11 cellular contexts compared by ENCODE assay signal in the genomic region with DNA sequence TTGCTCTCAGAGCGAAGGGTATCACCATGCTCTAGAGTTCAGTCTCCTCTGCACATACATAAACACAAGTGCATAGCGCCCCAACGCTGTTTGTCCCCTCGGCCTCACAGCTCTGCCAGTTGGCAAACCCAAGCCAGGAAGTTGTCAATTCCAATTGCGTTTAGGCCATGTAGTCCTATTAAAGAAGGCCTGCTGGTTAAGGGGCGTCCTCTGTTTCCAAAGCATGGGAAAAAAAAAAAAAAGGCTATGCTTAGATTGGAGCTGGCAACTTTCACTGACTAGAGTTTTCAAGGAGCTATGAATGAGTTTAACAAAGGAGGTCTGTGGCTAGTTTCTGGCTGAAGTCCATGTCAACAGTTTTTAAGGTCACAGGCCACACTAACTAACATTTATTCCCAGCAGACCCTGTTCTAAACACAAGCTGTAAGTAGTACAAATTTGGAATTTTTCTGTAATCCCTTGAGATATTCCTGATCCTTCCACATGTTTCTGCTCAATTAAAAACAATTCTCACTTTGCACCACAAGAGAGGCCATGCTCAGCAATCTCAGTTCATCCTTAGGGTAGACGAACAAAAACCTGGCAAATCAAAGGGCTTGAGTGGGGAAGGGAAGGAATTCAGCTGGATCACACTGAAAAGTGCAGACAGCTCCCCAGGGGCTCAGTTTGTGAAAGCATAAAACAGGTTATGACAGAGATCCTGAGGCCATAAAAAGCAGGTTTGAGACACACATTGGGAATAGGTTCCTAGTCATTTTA.
DNase-seq lines count a peak whose midpoint lies in the region; TF ChIP-seq lines count a peak whose summit lies in the region.
"Had no signal": no experiment of that assay in that cellular context is flagged by ENCODE, and none has a peak within 500 bp of the region (broad histone marks: within the 10 kb centered on the region; RNA-seq: fewer than 3 reads in every experiment).

No MANE protein-coding gene starts in this region.

- H3K9ac ChIP-seq in mesendoderm (ENCODE audit: low read length), result no peak overlapping the region

- H3K36me3 ChIP-seq in mesodermal cell (ENCODE audit: control insufficient read depth, insufficient read depth, low read length), result no peaks in the 10 kb centered on the region
- no peaks in the 10 kb centered on the region for H3K36me3 ChIP-seq in suprapubic skin
- H3K36me3 ChIP-seq in mesendoderm (ENCODE audit: control insufficient read depth, insufficient read depth, low read length), result no peaks in the 10 kb centered on the region

- H2BK120ac ChIP-seq in mesendoderm (ENCODE audit: low read depth, low read length), result no peak overlapping the region

- WGBS in mesodermal cell (ENCODE audit: insufficient coverage in 2 of 2), 2 experiments, result 86 to 88% methylated on average over 7 of the region's 7 CpGs
- WGBS in suprapubic skin, result 62% methylated on average over 7 of the region's 7 CpGs
- no CpG with 5 or more reads among the region's 7 CpGs for WGBS in mesendoderm (ENCODE audit: extremely low coverage, insufficient coverage, low lambda C conversion rate)

- no peak overlapping the region for H3K4ac ChIP-seq in mesendoderm (ENCODE audit: low read depth, low read length)

- no peak overlapping the region for H3K18ac ChIP-seq in mesendoderm (ENCODE audit: low read length)

- H3K23ac ChIP-seq in mesendoderm (ENCODE audit: low read length), result no peak overlapping the region

- H3K27me3 ChIP-seq in suprapubic skin (no peaks in the 10 kb centered on the region), mesendoderm (ENCODE audit: insufficient read depth, low read length, poor library complexity) (no peaks in the 10 kb centered on the region)

- H4K5ac ChIP-seq in mesendoderm (ENCODE audit: low read length), result no peak overlapping the region

- peak; percentile 94 for DNase-seq in fibroblast of gingiva (ENCODE audit: low read depth)
- no peak for DNase-seq in suprapubic skin (ENCODE audit: low spot score in 2 of 2)
- DNase-seq in activated gamma-delta T cell (lab: John Stamatoyannopoulos, UW), result no peak
- DNase-seq in activated CD8-positive, alpha-beta memory T cell treated with anti-CD3 and anti-CD28 coated beads for 24 hours, result no peak
- no peak for DNase-seq in mesendoderm
- no peak for DNase-seq in cerebellar nuclear complex (lab: John Stamatoyannopoulos, UW)
- DNase-seq: activated T-cell treated with anti-CD3 and anti-CD28 coated beads, Interleukin-2, amount 50 U/mL, for 24 hours; NCI-H510A; T-helper 1 cell had no signal

- no peak overlapping the region for H3K4me3 ChIP-seq in mesodermal cell (ENCODE audit: extremely low read depth, insufficient read depth, low read length, poor library complexity, severe bottlenecking)
- no peak overlapping the region for H3K4me3 ChIP-seq in suprapubic skin
- H3K4me3 ChIP-seq in mesendoderm (ENCODE audit: low read length), result no peak overlapping the region

- no peak for TF ChIP-seq CTCF in suprapubic skin (IDR thresholded peaks at IDR 0.05)

- no peak overlapping the region for H3K4me2 ChIP-seq in mesendoderm (ENCODE audit: low read length)

- H3K79me2 ChIP-seq in mesendoderm (ENCODE audit: control insufficient read depth, insufficient read depth, low read length), result no peaks in the 10 kb centered on the region

- no peak overlapping the region for H2BK15ac ChIP-seq in mesendoderm (replicated peaks; ENCODE audit: low read depth)

- no peak overlapping the region for H3K56ac ChIP-seq in mesendoderm (ENCODE audit: low read length)

- no peak for TF ChIP-seq EP300 in suprapubic skin (IDR thresholded peaks at IDR 0.05)

- H3K4me1 ChIP-seq in mesodermal cell (ENCODE audit: control insufficient read depth, insufficient read depth, low read length, poor library complexity, severe bottlenecking) (no peaks in the 10 kb centered on the region), suprapubic skin (peaks cover 20% of the 10 kb centered on the region), mesendoderm (ENCODE audit: control insufficient read depth, low read depth, low read length) (no peaks in the 10 kb centered on the region)

- H3K27ac ChIP-seq in mesodermal cell (ENCODE audit: low read depth, low read length, severe bottlenecking) (peak overlapping the region; percentile 33), suprapubic skin (peak overlapping the region; percentile 41), mesendoderm (ENCODE audit: low read depth, low read length) (no peak overlapping the region)

- no peak overlapping the region for H2AK5ac ChIP-seq in mesendoderm (ENCODE audit: low read length)

- no peaks in the 10 kb centered on the region for H3K79me1 ChIP-seq in mesendoderm (ENCODE audit: low read length)

- no peak for TF ChIP-seq POLR2A in suprapubic skin (IDR thresholded peaks at IDR 0.05)

- no peak overlapping the region for H4K8ac ChIP-seq in mesendoderm (ENCODE audit: low read depth, low read length)

- H3K9me3 ChIP-seq in mesodermal cell (ENCODE audit: control insufficient read depth, low read length), result no peaks in the 10 kb centered on the region
- no peaks in the 10 kb centered on the region for H3K9me3 ChIP-seq in suprapubic skin

- no peak overlapping the region for H2BK5ac ChIP-seq in mesendoderm (ENCODE audit: low read length)

TF ChIP-seq in PFSK-1, 5 proteins besides CTCF, POLR2A, EP300 and RAD21:
- TF ChIP-seq TAF1 (IDR thresholded peaks at IDR 0.05; ENCODE audit: borderline replicate concordance, insufficient read depth, low read length), result no peak
- TF ChIP-seq SIN3A (IDR thresholded peaks at IDR 0.05; ENCODE audit: borderline replicate concordance, insufficient read depth, low read length), result peak; percentile 67
- no peak for TF ChIP-seq FOXP2 (optimal IDR thresholded peaks at IDR 0.05; ENCODE audit: borderline replicate concordance, extremely low read depth, extremely low read length, insufficient read depth)
- 0 out of 2 replicates have a peak, but pooled peaks have one; percentile 48 for TF ChIP-seq POLR2AphosphoS5 (IDR thresholded peaks at IDR 0.05; ENCODE audit: low read depth, low read length)
- TF ChIP-seq REST (IDR thresholded peaks at IDR 0.05; ENCODE audit: insufficient read depth in 1 of 2, low read depth in 2 of 2, low read length in 2 of 2), result no peak; a peak in 1 of 4 replicates
